ENCODE assay signal across 1 cellular context in genomic region chr19:12930002-12930645, GRCh38.
TF ChIP-seq lines count a peak whose summit lies in the region.

No MANE protein-coding gene starts in this region.

TF ChIP-seq in HepG2, 621 proteins besides CTCF, POLR2A, EP300 and RAD21:
- TF ChIP-seq MED13 (CRISPR knock-in tag; IDR thresholded peaks at IDR 0.05) (no peak), AHDC1 (CRISPR knock-in tag; IDR thresholded peaks at IDR 0.05; ENCODE audit: borderline replicate concordance) (no peak), ZNF879 (CRISPR knock-in tag; IDR thresholded peaks at IDR 0.05) (no peak), TSC22D2 (CRISPR knock-in tag; IDR thresholded peaks at IDR 0.05; ENCODE audit: borderline replicate concordance) (no peak), PHF20 (CRISPR knock-in tag; IDR thresholded peaks at IDR 0.05) (no peak), RBFOX2 (IDR thresholded peaks at IDR 0.05; ENCODE audit: low read depth, low read length) (peak; percentile 45; the same call in 1 of the 2 replicates), PLRG1 (conservative IDR thresholded peaks at IDR 0.05) (no peak), TAF1 (CRISPR knock-in tag; IDR thresholded peaks at IDR 0.05) (no peak), AKAP8 (CRISPR knock-in tag; IDR thresholded peaks at IDR 0.05) (0 out of 2 replicates have a peak, but pooled peaks have one; percentile 26), ZNF781 (CRISPR knock-in tag; IDR thresholded peaks at IDR 0.05; ENCODE audit: borderline replicate concordance, not compliant biosample characterization) (no peak), ETS1 (CRISPR knock-in tag; IDR thresholded peaks at IDR 0.05) (no peak), YY1 (IDR thresholded peaks at IDR 0.05; ENCODE audit: insufficient read depth, insufficient replicate concordance, low read depth, low read length) (no peak), GTF3A (CRISPR knock-in tag; conservative IDR thresholded peaks at IDR 0.05) (no peak), RBM22 (optimal IDR thresholded peaks at IDR 0.05; ENCODE audit: low read length) (no peak), AGO2 (optimal IDR thresholded peaks at IDR 0.05; ENCODE audit: low read depth, low read length) (peak; percentile 86), BRF2 (CRISPR knock-in tag; IDR thresholded peaks at IDR 0.05) (no peak)
